In the genomic region with DNA sequence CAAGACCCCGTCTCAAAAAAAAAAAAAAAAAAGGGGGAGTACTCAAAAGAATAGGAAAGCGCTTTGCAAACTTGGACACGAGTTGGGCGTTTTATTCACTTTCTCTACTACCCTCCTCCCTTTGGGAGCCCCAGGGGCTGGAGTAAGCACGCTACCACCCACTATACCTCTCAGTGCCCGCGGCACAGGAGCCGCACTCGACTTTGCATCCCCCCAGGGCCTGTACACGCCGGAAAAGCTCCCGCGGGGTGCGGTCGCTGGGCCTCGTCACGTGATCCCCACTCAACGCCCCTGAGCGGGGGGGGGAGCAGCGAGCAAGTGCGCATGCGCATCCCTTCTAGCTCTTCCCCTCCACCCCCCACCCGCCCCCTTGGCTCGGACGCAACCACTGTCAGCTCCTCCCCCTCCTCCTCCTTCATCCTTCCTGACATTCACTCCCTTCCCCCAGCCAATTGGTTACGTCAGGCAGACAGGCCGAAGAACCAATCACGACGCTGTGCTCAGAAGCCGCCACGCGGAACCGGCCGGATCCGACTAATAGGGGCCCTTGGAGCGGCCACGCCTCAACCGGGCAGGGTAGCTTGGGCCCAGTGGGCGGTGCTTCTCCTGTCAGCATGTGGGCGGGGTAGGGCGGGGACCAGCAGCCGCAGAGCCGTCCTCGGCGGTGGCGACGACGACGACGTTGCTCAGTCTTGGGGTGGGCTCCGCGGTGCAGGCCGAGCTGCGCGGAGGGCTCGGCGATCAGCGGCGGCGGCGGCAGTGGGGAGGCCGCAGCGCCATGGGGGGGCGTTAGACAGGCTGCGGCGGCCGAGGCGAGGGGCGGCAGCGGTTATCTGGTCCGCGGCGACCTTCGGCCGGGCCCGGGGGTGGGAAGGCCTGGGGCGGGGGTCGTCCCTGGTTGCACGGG, we compare ENCODE assay signal across 8 cellular contexts. TPM values are rescaled to one million over a fixed set of nuclear protein-coding genes. Genes with fewer than 3 reads are reported as not detected.
DNase-seq lines count a peak whose midpoint lies in the region; ATAC-seq and TF ChIP-seq lines count a peak whose summit lies in the region.

A gene with protein sequence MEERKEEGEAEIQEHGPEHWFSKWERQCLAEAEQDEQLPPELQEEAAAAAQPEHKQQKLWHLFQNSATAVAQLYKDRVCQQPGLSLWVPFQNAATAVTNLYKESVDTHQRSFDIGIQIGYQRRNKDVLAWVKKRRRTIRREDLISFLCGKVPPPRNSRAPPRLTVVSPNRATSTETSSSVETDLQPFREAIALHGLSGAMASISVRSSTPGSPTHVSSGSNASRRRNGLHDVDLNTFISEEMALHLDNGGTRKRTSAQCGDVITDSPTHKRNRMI (plus strand): TSS at position 685 of the 907 bp plus-strand sequence. CDS start 401 bp downstream, outside the sequence.

- H3K27me3 ChIP-seq in adipocyte (replicated peaks; ENCODE audit: control insufficient read depth, insufficient read depth, low read length): no peaks in the 10 kb centered on the region
- no peaks in the 10 kb centered on the region for H3K27me3 ChIP-seq in cardiac muscle cell
- H3K27me3 ChIP-seq in trophoblast cell (ENCODE audit: insufficient read depth, low read length): no peaks in the 10 kb centered on the region
- no peaks in the 10 kb centered on the region for H3K27me3 ChIP-seq in transverse colon

- H3K36me3 ChIP-seq in adipocyte (ENCODE audit: control insufficient read depth, insufficient read depth, low read length, severe bottlenecking) (peaks cover 29% of the 10 kb centered on the region), cardiac muscle cell (peaks cover 12% of the 10 kb centered on the region), trophoblast cell (ENCODE audit: control insufficient read depth in 1 of 2, insufficient read depth in 2 of 2, low read length in 2 of 2) (peaks cover 3 to 6% of the 10 kb centered on the region in 2 experiments), transverse colon (peaks cover 0 to under 1% (median 0%) of the 10 kb centered on the region in 4 donors)

- H3K4me3 ChIP-seq in GM12865 (ENCODE audit: low read depth, low read length) (peak within 1 kb of the TSS; percentile 72), adipocyte (ENCODE audit: low read length) (peak within 1 kb of the TSS; percentile 98), cardiac muscle cell (peak within 1 kb of the TSS; percentile 75), trophoblast cell (ENCODE audit: low read depth, low read length) (peak within 1 kb of the TSS; percentile 100), transverse colon (peak within 1 kb of the TSS; percentile 66 to 97 (median 88))

- peak; percentile 88 for ATAC-seq in HG02763 (IDR thresholded peaks at IDR 0.05; ENCODE audit: unreplicated experiment)

- peak within 1 kb of the TSS; percentile 86 for H2BK120ac ChIP-seq in trophoblast cell (ENCODE audit: insufficient read depth, low read length, poor library complexity)

- H4K8ac ChIP-seq in trophoblast cell (ENCODE audit: low read depth, low read length): peak within 1 kb of the TSS; percentile 81

- H3K14ac ChIP-seq in trophoblast cell (ENCODE audit: low read length): peak within 1 kb of the TSS; percentile 89

- H2AFZ ChIP-seq in trophoblast cell (ENCODE audit: insufficient read depth, low read length, poor library complexity): peak within 1 kb of the TSS; percentile 96

- H3K27ac ChIP-seq in cardiac muscle cell: peak within 1 kb of the TSS; percentile 97
- peak within 1 kb of the TSS; percentile 73 for H3K27ac ChIP-seq in trophoblast cell (ENCODE audit: low read depth, low read length)
- peak within 1 kb of the TSS; percentile 97 to 100 (median 100) for H3K27ac ChIP-seq in transverse colon

- H3K4me2 ChIP-seq in trophoblast cell (ENCODE audit: low read length): peak within 1 kb of the TSS; percentile 91

- no peaks in the 10 kb centered on the region for H3K9me3 ChIP-seq in adipocyte (ENCODE audit: control insufficient read depth, low read length)
- H3K9me3 ChIP-seq in cardiac muscle cell (ENCODE audit: low read depth): no peaks in the 10 kb centered on the region
- H3K9me3 ChIP-seq in trophoblast cell (ENCODE audit: insufficient read depth, low read depth, low read length): peaks cover 2% of the 10 kb centered on the region
- H3K9me3 ChIP-seq in transverse colon: no peaks in the 10 kb centered on the region

- WGBS in trophoblast cell (ENCODE audit: extremely low coverage, insufficient coverage, insufficient read length): no CpG with 5 or more reads among the region's 79 CpGs
- WGBS in transverse colon (ENCODE audit: low coverage in 1 of 2), 2 donors: 0% methylated on average over 4 to 31 of the region's 79 CpGs

- peaks cover 19% of the 10 kb centered on the region for H3K79me1 ChIP-seq in trophoblast cell (ENCODE audit: low read length)

- H3K4me1 ChIP-seq in adipocyte (ENCODE audit: control insufficient read depth, insufficient read depth, low read length): peaks cover 26% of the 10 kb centered on the region
- H3K4me1 ChIP-seq in cardiac muscle cell (ENCODE audit: low read depth): peaks cover 29% of the 10 kb centered on the region
- peaks cover 8 to 9% of the 10 kb centered on the region in 2 experiments for H3K4me1 ChIP-seq in trophoblast cell (ENCODE audit: control insufficient read depth in 1 of 2, insufficient read depth in 2 of 2, low read length in 2 of 2)
- peaks cover 24 to 42% (median 39%) of the 10 kb centered on the region in 4 donors for H3K4me1 ChIP-seq in transverse colon

- peak; percentile 99 for TF ChIP-seq POLR2A in transverse colon (IDR thresholded peaks at IDR 0.05)

- intact Hi-C loops in transverse colon (cut with DNase I; ENCODE audit: low total_unique reads): no loop called here

- peaks cover 32% of the 10 kb centered on the region for H3K79me2 ChIP-seq in trophoblast cell (ENCODE audit: control insufficient read depth, insufficient read depth, low read length, poor library complexity)

- peak within 1 kb of the TSS; percentile 97 for H3K18ac ChIP-seq in trophoblast cell (ENCODE audit: low read length)

- H2BK5ac ChIP-seq in trophoblast cell (ENCODE audit: low read depth, low read length, poor library complexity): peak within 1 kb of the TSS; percentile 93

- TF ChIP-seq CTCF in GM12865 (IDR thresholded peaks at IDR 0.05; ENCODE audit: insufficient read depth, low read depth, low read length, missing control alignments) (no peak), cardiac muscle cell (IDR thresholded peaks at IDR 0.05; ENCODE audit: low read depth, low read length) (no peak), transverse colon (IDR thresholded peaks at IDR 0.05) (no peak)

- peak within 1 kb of the TSS; percentile 44 for H3K23ac ChIP-seq in trophoblast cell (ENCODE audit: low read length)

- peak within 1 kb of the TSS; percentile 92 for H4K12ac ChIP-seq in trophoblast cell (ENCODE audit: low read depth, low read length)

- peak within 1 kb of the TSS; percentile 42 for H2BK12ac ChIP-seq in trophoblast cell (ENCODE audit: low read length)

- DNase-seq in GM12865 (ENCODE audit: low read depth) (peak; percentile 100), NCI-H1417 treated with DMSO at 0.1 percent for 48 hours (lab: John Stamatoyannopoulos, UW) (peak; percentile 95), SW480 (ENCODE audit: low spot score) (peak; percentile 100), adipocyte (ENCODE audit: low read depth) (peak; percentile 100), cardiac muscle cell (ENCODE audit: low read depth in 1 of 2, low spot score in 1 of 2) (peak; percentile 100), trophoblast cell (peak; percentile 100), transverse colon (peak; percentile 100)

- peak within 1 kb of the TSS; percentile 99 for H3K4ac ChIP-seq in trophoblast cell (ENCODE audit: low read depth, low read length)

- TF ChIP-seq EP300 in transverse colon (IDR thresholded peaks at IDR 0.05; ENCODE audit: low read depth): no peak

- H3K9ac ChIP-seq in adipocyte (ENCODE audit: low read length): peak within 1 kb of the TSS; percentile 97
- H3K9ac ChIP-seq in trophoblast cell (ENCODE audit: low read length): peak within 1 kb of the TSS; percentile 100

- peak within 1 kb of the TSS; percentile 90 for H2AK5ac ChIP-seq in trophoblast cell (ENCODE audit: low read length)

- peak within 1 kb of the TSS; percentile 87 for H4K91ac ChIP-seq in trophoblast cell (ENCODE audit: low read depth, low read length)

- in situ Hi-C loops in transverse colon (cut with MboI; ENCODE audit: low pct_ligation_motif_present in 1 of 4, low pct_unique_long_range_greater_than_20kb in 1 of 4, low sequenced_read_pairs in 3 of 4): no loop called here

RNA-seq across cellular contexts. Expression of the gene that starts here (rescaled TPM):
- total RNA-seq in cardiac muscle cell (44.7 and 60.0 TPM in 2 replicates), transverse colon (10 to 100 TPM; 41.4 to 68.5 (median 58.4) TPM)
- polyA plus RNA-seq in cardiac muscle cell: 26.5 and 27.8 TPM in 2 replicates
- 60.4 and 60.6 TPM in 2 replicates for polyA plus RNA-seq in trophoblast cell (2013)

Comparison
In these comparisons a context has a peak if more than half of its experiments do, and no peak if none do; other contexts are left out.
1. Peak in every context shown above with its lines: DNase-seq, ATAC-seq, H3K4me3 ChIP-seq and H3K27ac ChIP-seq.